ENCODE assay signal across 8 cellular contexts in genomic region chr18:54119524-54120019, GRCh38.
DNase-seq lines count a peak whose midpoint lies in the region; ATAC-seq, FAIRE-seq and TF ChIP-seq lines count a peak whose summit lies in the region.

No MANE protein-coding gene starts in this region.

- ATAC-seq in GM18867 (IDR thresholded peaks at IDR 0.05; ENCODE audit: unreplicated experiment) (peak; percentile 96), HG02981 (IDR thresholded peaks at IDR 0.05; ENCODE audit: unreplicated experiment) (peak; percentile 92)

- TF ChIP-seq CTCF in Caco-2 (IDR thresholded peaks at IDR 0.05; ENCODE audit: insufficient read depth in 1 of 2, low read depth in 1 of 2, low read length in 1 of 2, severe bottlenecking in 1 of 2, unreplicated experiment in 1 of 2) (peak; percentile 49 to 58), nephron progenitor cell (IDR thresholded peaks at IDR 0.05) (peak; percentile 83), suprapubic skin (IDR thresholded peaks at IDR 0.05) (peak in 1 of 2 donors; percentile 59)

- H3K27me3 Mint-ChIP-seq in Caco-2 (ENCODE audit: insufficient read depth, unreplicated experiment) (no peaks in the 10 kb centered on the region), nephron progenitor cell (ENCODE audit: low read depth, poor library complexity) (peaks cover 7% of the 10 kb centered on the region)

- H3K27ac Mint-ChIP-seq in Caco-2 (ENCODE audit: unreplicated experiment) (no peak overlapping the region), nephron progenitor cell (no peak overlapping the region)

- H3K9me3 ChIP-seq in Caco-2, result no peaks in the 10 kb centered on the region
- no peaks in the 10 kb centered on the region for H3K9me3 ChIP-seq in suprapubic skin

- no peak overlapping the region for H3K4me3 ChIP-seq in Caco-2 (ENCODE audit: low read depth, low read length)
- H3K4me3 ChIP-seq in suprapubic skin, result no peak overlapping the region

- POLR2A ChIA-PET in Caco-2 (lab: Charles Lee), result no interaction called here

- H3K27me3 ChIP-seq in Caco-2 (replicated peaks; ENCODE audit: control insufficient read depth, insufficient read depth, low read length), result no peaks in the 10 kb centered on the region
- no peaks in the 10 kb centered on the region for H3K27me3 ChIP-seq in suprapubic skin

- H3K27ac ChIP-seq in suprapubic skin, result no peak overlapping the region

- intact Hi-C loops in Caco-2 (cut with micrococcal nuclease; ENCODE audit: unreplicated experiment), result loop anchor here (1.0 kb wide), 3 partner anchors 210 to 551 kb away; no protein-coding TSS in a partner anchor

- H3K9me3 Mint-ChIP-seq in Caco-2 (ENCODE audit: unreplicated experiment) (no peaks in the 10 kb centered on the region), nephron progenitor cell (no peaks in the 10 kb centered on the region)

- H3K36me3 ChIP-seq in Caco-2 (ENCODE audit: control insufficient read depth, insufficient read depth, low read length) (no peaks in the 10 kb centered on the region), suprapubic skin (no peaks in the 10 kb centered on the region)

- peak overlapping the region; percentile 70 for H3K4me3 Mint-ChIP-seq in Caco-2 (ENCODE audit: unreplicated experiment)
- peak overlapping the region; percentile 42 for H3K4me3 Mint-ChIP-seq in nephron progenitor cell

- no TSS peak for BruUV-seq in Caco-2 (replicated peaks; lab: Mats Ljungman, UMichigan)

- DNase-seq in Caco-2 (peak in 1 of 2 experiments; percentile 36), NCI-H146 treated with DMSO at 0.1 percent for 48 hours (lab: John Stamatoyannopoulos, UW; ENCODE audit: unreplicated experiment) (peak; percentile 76), fibroblast of gingiva (ENCODE audit: low read depth) (peak; percentile 61), nephron progenitor cell (peak; percentile 23), suprapubic skin (ENCODE audit: low spot score in 2 of 2) (no peak)

- H3K4me1 ChIP-seq in Caco-2 (no peaks in the 10 kb centered on the region), suprapubic skin (no peaks in the 10 kb centered on the region)

- CTCF ChIA-PET in Caco-2 (lab: Charles Lee), result interaction anchor here (1.0 to 1.2 kb wide), 4 partner anchors 8 to 421 kb away, joined by 3 to 8 read pairs (median 4); no protein-coding TSS in a partner anchor

- FAIRE-seq in TTC549 (lab: Jason Lieb, UNC), result peak; percentile 71

- H3K36me3 Mint-ChIP-seq in Caco-2 (ENCODE audit: insufficient read depth, unreplicated experiment) (no peaks in the 10 kb centered on the region), nephron progenitor cell (ENCODE audit: low read depth) (no peaks in the 10 kb centered on the region)

- H3K4me1 Mint-ChIP-seq in Caco-2 (ENCODE audit: low read depth, unreplicated experiment) (no peaks in the 10 kb centered on the region), nephron progenitor cell (no peaks in the 10 kb centered on the region)

- 19% methylated on average over 6 of the region's 6 CpGs for WGBS in suprapubic skin

- TF ChIP-seq EP300 in suprapubic skin (IDR thresholded peaks at IDR 0.05), result no peak

- TF ChIP-seq POLR2A in suprapubic skin (IDR thresholded peaks at IDR 0.05), result no peak

Comparison
In these comparisons a context has a peak if more than half of its experiments do, and no peak if none do; other contexts are left out.
1. DNase-seq: peak in NCI-H146 treated with DMSO at 0.1 percent for 48 hours (single experiment), fibroblast of gingiva (single experiment) and nephron progenitor cell (single experiment); none in suprapubic skin (0 of 2).